In genomic region chr20:53863925-53864641, GRCh38 we compare ENCODE assay signal across 1 cellular context.
TF ChIP-seq lines count a peak whose summit lies in the region.

No MANE protein-coding gene starts in this region.

TF ChIP-seq in HepG2, 621 proteins besides CTCF, POLR2A, EP300 and RAD21 (continued from another document and continues in another):
- TF ChIP-seq ZNF609 (CRISPR knock-in tag; IDR thresholded peaks at IDR 0.05; ENCODE audit: borderline replicate concordance) (peak; percentile 88), TBX2 (CRISPR knock-in tag; IDR thresholded peaks at IDR 0.05; ENCODE audit: borderline replicate concordance) (peak; percentile 77; the same call in 1 of the 2 replicates), SP5 (CRISPR knock-in tag; IDR thresholded peaks at IDR 0.05; ENCODE audit: borderline replicate concordance, low read depth) (peak; percentile 80), NFYC (CRISPR knock-in tag; IDR thresholded peaks at IDR 0.05) (peak; percentile 59), ZFP1 (CRISPR knock-in tag; IDR thresholded peaks at IDR 0.05) (peak; percentile 14; the same call in 1 of the 2 replicates), ZNF646 (CRISPR knock-in tag; IDR thresholded peaks at IDR 0.05) (peak; percentile 54; the same call in 1 of the 2 replicates), MED13 (CRISPR knock-in tag; IDR thresholded peaks at IDR 0.05) (0 out of 2 replicates have a peak, but pooled peaks have one; percentile 26), NFIC (IDR thresholded peaks at IDR 0.05; ENCODE audit: low read length) (peak; percentile 68), ZNF503 (CRISPR knock-in tag; IDR thresholded peaks at IDR 0.05) (peak; percentile 42; the same call in 1 of the 2 replicates), ZSCAN9 (CRISPR knock-in tag; IDR thresholded peaks at IDR 0.05; ENCODE audit: borderline replicate concordance) (0 out of 2 replicates have a peak, but pooled peaks have one; percentile 39), TEAD3 (CRISPR knock-in tag; optimal IDR thresholded peaks at IDR 0.05; ENCODE audit: borderline replicate concordance) (peak; percentile 54), NR2F1 (CRISPR knock-in tag; IDR thresholded peaks at IDR 0.05) (peak in 1 of 2 experiments; percentile 42; a peak in 1 of 4 replicates), SOX13 (IDR thresholded peaks at IDR 0.05) (0 out of 2 replicates have a peak, but pooled peaks have one; percentile 15), SOX13 (CRISPR knock-in tag; conservative IDR thresholded peaks at IDR 0.05 in 1 of 2, IDR thresholded peaks at IDR 0.05 in 1 of 2) (peak in 1 of 2 experiments; percentile 89; a peak in 2 of 4 replicates), ZNF335 (CRISPR knock-in tag; IDR thresholded peaks at IDR 0.05) (peak; percentile 64; the same call in 1 of the 2 replicates), HNF1B (CRISPR knock-in tag; IDR thresholded peaks at IDR 0.05) (0 out of 2 replicates have a peak, but pooled peaks have one; percentile 32), ISL2 (CRISPR knock-in tag; IDR thresholded peaks at IDR 0.05) (peak; percentile 75), ZNF317 (CRISPR knock-in tag; IDR thresholded peaks at IDR 0.05) (0 out of 2 replicates have a peak, but pooled peaks have one; percentile 26), KLF16 (CRISPR knock-in tag; IDR thresholded peaks at IDR 0.05) (0 out of 4 replicates have a peak, but pooled peaks of 1 of the 2 experiments have one; percentile 41), ASH2L (IDR thresholded peaks at IDR 0.05; ENCODE audit: insufficient read length, low read depth, low read length) (peak; percentile 46), SIX1 (CRISPR knock-in tag; IDR thresholded peaks at IDR 0.05; ENCODE audit: borderline replicate concordance) (peak; percentile 29; the same call in 1 of the 2 replicates), HMG20A (CRISPR knock-in tag; IDR thresholded peaks at IDR 0.05; ENCODE audit: borderline replicate concordance) (peak; percentile 94), SAP130 (CRISPR knock-in tag; IDR thresholded peaks at IDR 0.05; ENCODE audit: low read depth) (peak; percentile 74), TCF7 (IDR thresholded peaks at IDR 0.05; ENCODE audit: low read depth) (peak; percentile 87), ZNF264 (CRISPR knock-in tag; IDR thresholded peaks at IDR 0.05) (0 out of 2 replicates have a peak, but pooled peaks have one; percentile 58), ZFP36L1 (CRISPR knock-in tag; IDR thresholded peaks at IDR 0.05) (peak; percentile 54; the same call in 1 of the 2 replicates), ZNF580 (CRISPR knock-in tag; IDR thresholded peaks at IDR 0.05; ENCODE audit: borderline replicate concordance, low read depth) (0 out of 2 replicates have a peak, but pooled peaks have one; percentile 51), UBTF (CRISPR knock-in tag; IDR thresholded peaks at IDR 0.05) (0 out of 2 replicates have a peak, but pooled peaks have one; percentile 35), SPEN (CRISPR knock-in tag; IDR thresholded peaks at IDR 0.05; ENCODE audit: low read depth) (0 out of 2 replicates have a peak, but pooled peaks have one; percentile 5), NFYB (CRISPR knock-in tag; IDR thresholded peaks at IDR 0.05) (peak; percentile 44), STAT6 (CRISPR knock-in tag; IDR thresholded peaks at IDR 0.05; ENCODE audit: borderline replicate concordance) (peak; percentile 91; the same call in 1 of the 2 replicates), NCOA2 (CRISPR knock-in tag; IDR thresholded peaks at IDR 0.05) (peak; percentile 76), PHF8 (CRISPR knock-in tag; IDR thresholded peaks at IDR 0.05) (peak; percentile 30; the same call in 1 of the 2 replicates), GATA4 (IDR thresholded peaks at IDR 0.05; ENCODE audit: borderline replicate concordance, low read depth) (peak; percentile 75; the same call in 1 of the 2 replicates), KLF12 (CRISPR knock-in tag; IDR thresholded peaks at IDR 0.05; ENCODE audit: borderline replicate concordance) (peak; percentile 69; the same call in 1 of the 2 replicates), MAX (IDR thresholded peaks at IDR 0.05) (0 out of 2 replicates have a peak, but pooled peaks have one; percentile 26), ZNF263 (CRISPR knock-in tag; IDR thresholded peaks at IDR 0.05) (peak; percentile 96)
